ENCODE assay signal across 10 cellular contexts in the genomic region with DNA sequence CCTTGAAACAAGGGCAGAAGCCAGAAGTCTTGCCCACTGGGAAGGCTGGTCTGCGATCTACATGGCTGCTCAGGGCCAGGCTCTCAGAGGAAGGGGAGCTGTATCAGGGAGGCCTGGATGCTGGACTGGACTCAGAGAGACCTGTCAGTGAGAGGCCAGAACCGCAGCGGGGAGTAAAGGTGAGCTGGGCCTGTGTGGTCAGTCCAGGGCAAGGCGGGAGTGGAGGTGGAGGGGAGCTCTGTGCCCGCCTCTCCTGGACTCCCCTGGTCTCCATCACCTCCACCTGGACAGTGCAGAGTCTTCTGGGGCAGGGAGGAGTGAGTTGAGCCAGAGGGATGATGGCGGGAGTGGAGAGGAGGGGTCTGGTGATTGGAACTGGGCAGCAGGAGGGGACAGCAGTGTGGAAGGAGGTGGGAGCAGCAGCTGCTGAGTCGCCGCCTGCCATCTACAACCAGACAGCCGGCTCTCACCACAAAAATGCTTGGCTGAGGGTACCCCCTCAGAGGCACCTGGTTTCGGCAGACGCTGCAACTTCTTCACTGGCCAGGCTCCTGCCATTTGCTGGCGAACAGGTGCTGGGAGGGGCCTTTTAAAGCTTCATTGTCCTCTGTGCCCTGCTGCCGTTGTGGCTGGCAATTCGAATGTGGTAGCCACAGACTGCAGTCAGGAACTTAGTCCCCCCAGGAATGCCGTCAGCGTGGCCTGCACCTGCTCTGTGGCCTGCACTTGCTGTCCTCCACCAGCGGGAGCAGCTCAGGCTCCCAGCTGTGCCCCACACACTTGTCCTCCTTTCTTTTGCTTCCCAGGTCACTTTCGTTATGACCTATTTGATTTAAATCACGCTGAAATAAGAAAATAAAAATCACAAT. TPM values are rescaled to one million over a fixed set of nuclear protein-coding genes. Genes with fewer than 3 reads are reported as not detected.
A peak's percentile ranks its signal among the peaks of the same experiment; 100 is the strongest.
DNase-seq lines count a peak whose midpoint lies in the region; ATAC-seq and TF ChIP-seq lines count a peak whose summit lies in the region.
"Had no signal": no experiment of that assay in that cellular context is flagged by ENCODE, and none has a peak within 500 bp of the region (broad histone marks: within the 10 kb centered on the region; RNA-seq: fewer than 3 reads in every experiment).

No MANE protein-coding gene starts in this region.

- TF ChIP-seq CTCF in astrocyte of the cerebellum (IDR thresholded peaks at IDR 0.05; ENCODE audit: low read depth, low read length, missing control alignments) = peak; percentile 29
- TF ChIP-seq CTCF in left lung (IDR thresholded peaks at IDR 0.05) = peak; percentile 13 to 27
- TF ChIP-seq CTCF in transverse colon (IDR thresholded peaks at IDR 0.05) = peak in 4 of 5 experiments; percentile 18 to 40 (median 32)

- H3K4me3 ChIP-seq in astrocyte of the cerebellum (ENCODE audit: low read depth, low read length) (no peak overlapping the region), left lung (peak overlapping the region in 1 of 2 donors; percentile 54), transverse colon (no peak overlapping the region)

- H3K9me3 Mint-ChIP-seq in activated CD4-positive, alpha-beta T cell treated with anti-CD3 and anti-CD28 coated beads, Interleukin-2, amount 10 ng/mL, durations not matched to agents 7 days and 5 days = no peaks in the 10 kb centered on the region
- H3K9me3 Mint-ChIP-seq: CD4-positive, CD25-positive, alpha-beta regulatory T cell; T-helper 1 cell treated with Interleukin-12 subunit alpha and Interleukin-12 subunit beta and Interleukin-4 antibody, amounts not matched to agents 30 μg/mL and 1 μg/mL, for 36 hours had no signal

- H3K27me3 ChIP-seq in left lung (no peaks in the 10 kb centered on the region), transverse colon (no peaks in the 10 kb centered on the region)

- no peaks in the 10 kb centered on the region for H3K9me3 ChIP-seq in left lung
- H3K9me3 ChIP-seq in transverse colon = no peaks in the 10 kb centered on the region

- H3K4me3 Mint-ChIP-seq in activated CD4-positive, alpha-beta T cell treated with anti-CD3 and anti-CD28 coated beads, Interleukin-2, amount 10 ng/mL, durations not matched to agents 7 days and 5 days = no peak overlapping the region
- H3K4me3 Mint-ChIP-seq: T-helper 1 cell treated with Interleukin-12 subunit alpha and Interleukin-12 subunit beta and Interleukin-4 antibody, amounts not matched to agents 30 μg/mL and 1 μg/mL, for 36 hours had no signal

- ATAC-seq in left lung = no peak
- ATAC-seq in HG02588 (IDR thresholded peaks at IDR 0.05; ENCODE audit: unreplicated experiment) = no peak

- H3K36me3 Mint-ChIP-seq in activated CD4-positive, alpha-beta T cell treated with anti-CD3 and anti-CD28 coated beads, Interleukin-2, amount 10 ng/mL, durations not matched to agents 7 days and 5 days (ENCODE audit: low read depth) = no peaks in the 10 kb centered on the region
- H3K36me3 Mint-ChIP-seq: CD4-positive, CD25-positive, alpha-beta regulatory T cell had no signal

- H3K4me1 ChIP-seq in left lung = peaks cover 58 to 92% of the 10 kb centered on the region in 2 donors
- peaks cover 10 to 70% (median 42%) of the 10 kb centered on the region in 4 donors for H3K4me1 ChIP-seq in transverse colon

- H3K36me3 ChIP-seq in left lung (no peaks in the 10 kb centered on the region), transverse colon (no peaks in the 10 kb centered on the region)

- H3K27me3 Mint-ChIP-seq in activated CD4-positive, alpha-beta T cell treated with anti-CD3 and anti-CD28 coated beads, Interleukin-2, amount 10 ng/mL, durations not matched to agents 7 days and 5 days = no peaks in the 10 kb centered on the region
- H3K27me3 Mint-ChIP-seq: CD4-positive, CD25-positive, alpha-beta regulatory T cell had no signal

- H3K27ac ChIP-seq in left lung = peak overlapping the region; percentile 68 to 86
- peak overlapping the region; percentile 64 to 96 (median 81) for H3K27ac ChIP-seq in transverse colon

- intact Hi-C loops in left lung (cut with DNase I) = no loop called here
- intact Hi-C loops in transverse colon (cut with DNase I; ENCODE audit: low total_unique reads) = loop anchor here (2.0 kb wide), 1 partner anchor 34 kb away; no protein-coding TSS in a partner anchor

- DNase-seq in activated CD4-positive, alpha-beta T cell treated with anti-CD3 and anti-CD28 coated beads, Interleukin-2, amount 10 ng/mL, durations not matched to agents 7 days and 5 days = no peak
- DNase-seq in activated CD4-positive, alpha-beta T cell treated with anti-CD3 and anti-CD28 coated beads, Interleukin-2, amount 50 U/mL, for 4 hours = no peak
- DNase-seq in astrocyte of the cerebellum (ENCODE audit: low read depth) (no peak), left lung (peak in 1 of 2 donors; percentile 51), transverse colon (peak; percentile 55), T-helper 9 cell (no peak)
- no peak for DNase-seq in activated CD4-positive, alpha-beta T cell treated with anti-CD3 and anti-CD28 coated beads, Interleukin-2, amount 50 U/mL, for 1 hour
- DNase-seq: CD4-positive, CD25-positive, alpha-beta regulatory T cell had no signal

- in situ Hi-C loops in astrocyte of the cerebellum (cut with HindIII; ENCODE audit: low sequenced_read_pairs) = loop anchor here (5.0 kb wide), 1 partner anchor 39 kb away; the partner anchor contains the start of gene ZNF22
- in situ Hi-C loops in transverse colon (cut with MboI; ENCODE audit: low pct_ligation_motif_present in 1 of 4, low pct_unique_long_range_greater_than_20kb in 1 of 4, low sequenced_read_pairs in 3 of 4) = no loop called here

- POLR2A ChIA-PET in activated CD4-positive, alpha-beta T cell treated with anti-CD3 and anti-CD28 coated beads, Interleukin-2, amount 10 ng/mL, durations not matched to agents 7 days and 5 days (lab: Charles Lee) = no interaction called here

- TF ChIP-seq POLR2A in transverse colon (IDR thresholded peaks at IDR 0.05) = no peak

- H3K4me1 Mint-ChIP-seq in activated CD4-positive, alpha-beta T cell treated with anti-CD3 and anti-CD28 coated beads, Interleukin-2, amount 10 ng/mL, durations not matched to agents 7 days and 5 days = peaks cover 22% of the 10 kb centered on the region

- CTCF ChIA-PET in activated CD4-positive, alpha-beta T cell treated with anti-CD3 and anti-CD28 coated beads, Interleukin-2, amount 10 ng/mL, durations not matched to agents 7 days and 5 days (lab: Charles Lee) = interaction anchor here (0.6 to 2.9 kb wide), 6 partner anchors 10 to 499 kb away, joined by 4 to 11 read pairs (median 4); no protein-coding TSS in a partner anchor

- H3K27ac Mint-ChIP-seq in activated CD4-positive, alpha-beta T cell treated with anti-CD3 and anti-CD28 coated beads, Interleukin-2, amount 10 ng/mL, durations not matched to agents 7 days and 5 days = peak overlapping the region; percentile 4
- H3K27ac Mint-ChIP-seq: CD4-positive, CD25-positive, alpha-beta regulatory T cell; T-helper 1 cell treated with Interleukin-12 subunit alpha and Interleukin-12 subunit beta and Interleukin-4 antibody, amounts not matched to agents 30 μg/mL and 1 μg/mL, for 36 hours had no signal

- TF ChIP-seq EP300 in transverse colon (IDR thresholded peaks at IDR 0.05; ENCODE audit: low read depth) = no peak

- WGBS in transverse colon (ENCODE audit: low coverage in 1 of 2), 2 donors = 36 to 68% methylated on average over 8 to 19 of the region's 19 CpGs

RNA-seq across cellular contexts. Expression of gene RASSF4, which starts 3.5 kb away (rescaled TPM):
- under 1 TPM; 0.42 to 0.52 TPM for total RNA-seq in activated CD4-positive, alpha-beta T cell treated with anti-CD3 and anti-CD28 coated beads, Interleukin-2, amount 10 ng/mL, durations not matched to agents 7 days and 5 days
- 10 to 100 TPM; 52.2 to 54.7 TPM for total RNA-seq in left lung
- total RNA-seq in transverse colon = 10 to 100 TPM; 26.8 to 37.8 (median 27.5) TPM

RNA-seq across cellular contexts. Expression of gene DEPP1, which starts 15.5 kb away (rescaled TPM):
- total RNA-seq in activated CD4-positive, alpha-beta T cell treated with anti-CD3 and anti-CD28 coated beads, Interleukin-2, amount 10 ng/mL, durations not matched to agents 7 days and 5 days = under 1 TPM; 0.22 to 0.33 TPM
- total RNA-seq in left lung = 10 to 100 TPM; 25.4 to 33.9 TPM
- 100 to 1,000 TPM in 2 of 4 donors, 10 to 100 TPM in 2; 14.6 to 109 (median 76.6) TPM for total RNA-seq in transverse colon

RNA-seq across cellular contexts. Expression of gene ZNF22, which starts 37.6 kb away (rescaled TPM):
- total RNA-seq in activated CD4-positive, alpha-beta T cell treated with anti-CD3 and anti-CD28 coated beads, Interleukin-2, amount 10 ng/mL, durations not matched to agents 7 days and 5 days = 10 to 100 TPM; 26.9 to 29.7 TPM
- total RNA-seq in left lung = 10 to 100 TPM; 19.3 to 24.0 TPM
- 10 to 100 TPM in 1 of 4 donors, 1 to 10 TPM in 3; 4.6 to 14.3 (median 9.5) TPM for total RNA-seq in transverse colon

RNA-seq across cellular contexts. Expression of gene TMEM72, which starts 52.0 kb away (rescaled TPM):
- total RNA-seq in activated CD4-positive, alpha-beta T cell treated with anti-CD3 and anti-CD28 coated beads, Interleukin-2, amount 10 ng/mL, durations not matched to agents 7 days and 5 days = not detected
- total RNA-seq in left lung (under 1 TPM in 1 of 2 donors, not detected in 1; 0.23 TPM), transverse colon (10 to 100 TPM in 3 of 4 donors, 1 to 10 TPM in 1; 9.5 to 49.4 (median 16.5) TPM)
- total RNA-seq: CD4-positive, CD25-positive, alpha-beta regulatory T cell had no signal

Comparison
In these comparisons a context has a peak if more than half of its experiments do, and no peak if none do; other contexts are left out.
1. RNA of gene RASSF4, which starts 3.5 kb away (total RNA-seq): 52.2 to 54.7 TPM in left lung and 26.8 to 37.8 TPM in transverse colon; 0.42 to 0.52 TPM in activated CD4-positive, alpha-beta T cell treated with anti-CD3 and anti-CD28 coated beads, Interleukin-2, amount 10 ng/mL, durations not matched to agents 7 days and 5 days; every median in the first group is over 10 times any median in the second.
2. RNA of gene DEPP1, which starts 15.5 kb away (total RNA-seq): 14.6 to 109 TPM in transverse colon and 25.4 to 33.9 TPM in left lung; 0.22 to 0.33 TPM in activated CD4-positive, alpha-beta T cell treated with anti-CD3 and anti-CD28 coated beads, Interleukin-2, amount 10 ng/mL, durations not matched to agents 7 days and 5 days; every median in the first group is over 10 times any median in the second.
3. Peak in every context shown above with its lines, with median percentiles within 50 percentile points of each other: CTCF ChIP-seq.